Comparison of ENCODE assay signal across 25 cellular contexts in the genomic region with DNA sequence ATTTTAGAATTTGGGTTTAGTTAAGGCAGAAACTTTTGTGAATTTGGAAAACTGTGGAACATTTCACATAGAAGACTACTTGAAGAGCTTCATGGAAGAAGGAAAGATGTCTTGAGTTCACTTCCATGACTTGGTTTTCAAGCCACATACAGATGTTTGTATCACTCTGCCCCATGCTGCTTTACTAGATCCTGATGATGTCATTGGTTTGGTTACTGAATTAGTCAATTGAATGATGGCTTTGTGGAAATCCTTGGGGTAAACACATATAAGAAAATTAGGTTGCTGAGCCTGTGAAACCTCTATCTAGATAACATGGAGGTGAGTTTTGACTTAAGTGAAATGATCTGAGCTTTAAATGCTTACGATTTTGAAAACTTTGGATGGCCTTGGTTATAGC.
"Had no signal": no experiment of that assay in that cellular context is flagged by ENCODE, and none has a peak within 500 bp of the region (broad histone marks: within the 10 kb centered on the region; RNA-seq: fewer than 3 reads in every experiment).

No MANE protein-coding gene starts in this region.

- H3K9me3 ChIP-seq: gastrocnemius medialis, ovary, psoas muscle, stomach, thyroid gland had no signal

- H3K27me3 ChIP-seq: dorsolateral prefrontal cortex, gastrocnemius medialis, hepatocyte, ovary, stomach, thyroid gland had no signal

- H3K27ac ChIP-seq: dorsolateral prefrontal cortex, epithelial cell of prostate, gastrocnemius medialis, hepatocyte, ovary, psoas muscle, stomach, thyroid gland had no signal

- H3K36me3 ChIP-seq: ovary, thyroid gland had no signal

- DNase-seq: dorsolateral prefrontal cortex; effector CD4-positive, alpha-beta T cell; foreskin fibroblast; gastrocnemius medialis; head of caudate nucleus; kidney; natural killer cell; occipital lobe; ovary; posterior cingulate gyrus; psoas muscle; right cardiac atrium; small intestine; stimulated activated CD4-positive, alpha-beta T cell treated with anti-CD3 and anti-CD28 coated beads, Interleukin-15, amount 100 ng/mL, for 24 hours; stimulated activated CD4-positive, alpha-beta T cell treated with anti-CD3 and anti-CD28 coated beads, Interleukin-4, amount 100 ng/mL, for 1 hour; stimulated activated CD8-positive, alpha-beta memory T cell treated with anti-CD3 and anti-CD28 coated beads, Interleukin-4, amount 100 ng/mL, for 48 hours; stimulated activated naive CD4-positive, alpha-beta T cell treated with Interleukin-2 at 50 U/mL for 16 hours; stomach; thyroid gland had no signal

- H3K4me1 ChIP-seq: gastrocnemius medialis, psoas muscle, stomach, thyroid gland had no signal

- FAIRE-seq: colon, kidney, small intestine had no signal

- ATAC-seq: esophagus mucosa, gastrocnemius medialis, left lobe of liver, natural killer cell, psoas muscle, right cardiac atrium had no signal

- H3K4me3 ChIP-seq: gastrocnemius medialis, hepatocyte, lung, ovary, psoas muscle, stomach, thyroid gland had no signal
